In genomic region chr1:23568608-23569383, GRCh38 we compare ENCODE assay signal across 9 cellular contexts. TPM values are rescaled to one million over a fixed set of nuclear protein-coding genes. Genes with fewer than 3 reads are reported as not detected.
A peak's percentile ranks its signal among the peaks of the same experiment; 100 is the strongest.
DNase-seq lines count a peak whose midpoint lies in the region; ATAC-seq and TF ChIP-seq lines count a peak whose summit lies in the region.
"Had no signal": no experiment of that assay in that cellular context is flagged by ENCODE, and none has a peak within 500 bp of the region (broad histone marks: within the 10 kb centered on the region; RNA-seq: fewer than 3 reads in every experiment).

No MANE protein-coding gene starts in this region.

- peak; percentile 15 for ATAC-seq in upper lobe of right lung

- peak overlapping the region; percentile 75 for H3K4me3 Mint-ChIP-seq in activated naive CD4-positive, alpha-beta T cell treated with anti-CD3 and anti-CD28 coated beads, Interleukin-2, amount 10 ng/mL, durations not matched to agents 7 days and 5 days
- peak overlapping the region; percentile 77 for H3K4me3 Mint-ChIP-seq in mesothelial cell of epicardium

- H3K27ac Mint-ChIP-seq in activated naive CD4-positive, alpha-beta T cell treated with anti-CD3 and anti-CD28 coated beads, Interleukin-2, amount 10 ng/mL, durations not matched to agents 7 days and 5 days: no peak overlapping the region
- H3K27ac Mint-ChIP-seq in mesothelial cell of epicardium: peak overlapping the region; percentile 99

- H3K27me3 Mint-ChIP-seq in activated naive CD4-positive, alpha-beta T cell treated with anti-CD3 and anti-CD28 coated beads, Interleukin-2, amount 10 ng/mL, durations not matched to agents 7 days and 5 days: peaks cover 89% of the 10 kb centered on the region
- H3K27me3 Mint-ChIP-seq in mesothelial cell of epicardium (ENCODE audit: low read depth): no peaks in the 10 kb centered on the region

- DNase-seq in activated naive CD4-positive, alpha-beta T cell treated with anti-CD3 and anti-CD28 coated beads, Interleukin-2, amount 10 ng/mL, durations not matched to agents 7 days and 5 days: no peak
- no peak for DNase-seq in activated naive CD4-positive, alpha-beta T cell treated with anti-CD3 and anti-CD28 coated beads, Interleukin-2, amount 50 U/mL, for 16 hours
- no peak for DNase-seq in mesothelial cell of epicardium (ENCODE audit: low spot score in 2 of 2, unreplicated experiment in 2 of 2)
- no peak for DNase-seq in upper lobe of right lung
- DNase-seq in NCI-H524 treated with DMSO at 0.1 percent for 48 hours (lab: John Stamatoyannopoulos, UW): no peak
- no peak for DNase-seq in GM20000 (ENCODE audit: low spot score)
- DNase-seq in SIG-M5 treated with dmso at 0.1 percent for 504 hours (lab: John Stamatoyannopoulos, UW; ENCODE audit: unreplicated experiment): no peak
- DNase-seq: central memory CD4-positive, alpha-beta T cell had no signal

- CTCF ChIA-PET in activated naive CD4-positive, alpha-beta T cell treated with anti-CD3 and anti-CD28 coated beads, Interleukin-2, amount 10 ng/mL, durations not matched to agents 7 days and 5 days (lab: Charles Lee): interaction anchor here (1.0 kb wide), 1 partner anchor 18 kb away, joined by 3 read pairs; no protein-coding TSS in a partner anchor

- no peaks in the 10 kb centered on the region for H3K36me3 ChIP-seq in upper lobe of right lung

- no peaks in the 10 kb centered on the region for H3K27me3 ChIP-seq in upper lobe of right lung

- peaks cover 2% of the 10 kb centered on the region for H3K36me3 Mint-ChIP-seq in activated naive CD4-positive, alpha-beta T cell treated with anti-CD3 and anti-CD28 coated beads, Interleukin-2, amount 10 ng/mL, durations not matched to agents 7 days and 5 days
- no peaks in the 10 kb centered on the region for H3K36me3 Mint-ChIP-seq in mesothelial cell of epicardium

- TF ChIP-seq CTCF in mesothelial cell of epicardium (IDR thresholded peaks at IDR 0.05; ENCODE audit: unreplicated experiment) (no peak), upper lobe of right lung (IDR thresholded peaks at IDR 0.05) (no peak), GM20000 (IDR thresholded peaks at IDR 0.05; ENCODE audit: extremely low read depth, missing control alignments) (no peak)

- H3K4me1 Mint-ChIP-seq in activated naive CD4-positive, alpha-beta T cell treated with anti-CD3 and anti-CD28 coated beads, Interleukin-2, amount 10 ng/mL, durations not matched to agents 7 days and 5 days: peaks cover 14% of the 10 kb centered on the region
- H3K4me1 Mint-ChIP-seq in mesothelial cell of epicardium: peaks cover 49% of the 10 kb centered on the region

- H3K9me3 Mint-ChIP-seq in activated naive CD4-positive, alpha-beta T cell treated with anti-CD3 and anti-CD28 coated beads, Interleukin-2, amount 10 ng/mL, durations not matched to agents 7 days and 5 days: no peaks in the 10 kb centered on the region
- H3K9me3 Mint-ChIP-seq in mesothelial cell of epicardium: no peaks in the 10 kb centered on the region

- H3K4me1 ChIP-seq in upper lobe of right lung: peaks cover 10% of the 10 kb centered on the region

- peak overlapping the region; percentile 55 for H3K27ac ChIP-seq in cingulate gyrus (ENCODE audit: low read depth, low read length)
- H3K27ac ChIP-seq in upper lobe of right lung: peak overlapping the region; percentile 87

- peak overlapping the region; percentile 56 for H3K4me3 ChIP-seq in upper lobe of right lung

- no peaks in the 10 kb centered on the region for H3K9me3 ChIP-seq in upper lobe of right lung

- intact Hi-C loops in upper lobe of right lung (cut with DNase I): no loop called here

RNA-seq across cellular contexts. Expression of gene ID3, which starts 9.5 kb away (rescaled TPM):
- total RNA-seq in mesothelial cell of epicardium: 456 to 487 TPM (median 468 TPM) in 3 replicates
- total RNA-seq in upper lobe of right lung: 242 TPM

RNA-seq across cellular contexts. Expression of gene E2F2, which starts 37.8 kb away (rescaled TPM):
- total RNA-seq in mesothelial cell of epicardium (4.2 to 5.7 TPM (median 4.8 TPM) in 3 replicates), upper lobe of right lung (0.32 TPM)
